Comparison of ENCODE assay signal across 8 cellular contexts in the genomic region with DNA sequence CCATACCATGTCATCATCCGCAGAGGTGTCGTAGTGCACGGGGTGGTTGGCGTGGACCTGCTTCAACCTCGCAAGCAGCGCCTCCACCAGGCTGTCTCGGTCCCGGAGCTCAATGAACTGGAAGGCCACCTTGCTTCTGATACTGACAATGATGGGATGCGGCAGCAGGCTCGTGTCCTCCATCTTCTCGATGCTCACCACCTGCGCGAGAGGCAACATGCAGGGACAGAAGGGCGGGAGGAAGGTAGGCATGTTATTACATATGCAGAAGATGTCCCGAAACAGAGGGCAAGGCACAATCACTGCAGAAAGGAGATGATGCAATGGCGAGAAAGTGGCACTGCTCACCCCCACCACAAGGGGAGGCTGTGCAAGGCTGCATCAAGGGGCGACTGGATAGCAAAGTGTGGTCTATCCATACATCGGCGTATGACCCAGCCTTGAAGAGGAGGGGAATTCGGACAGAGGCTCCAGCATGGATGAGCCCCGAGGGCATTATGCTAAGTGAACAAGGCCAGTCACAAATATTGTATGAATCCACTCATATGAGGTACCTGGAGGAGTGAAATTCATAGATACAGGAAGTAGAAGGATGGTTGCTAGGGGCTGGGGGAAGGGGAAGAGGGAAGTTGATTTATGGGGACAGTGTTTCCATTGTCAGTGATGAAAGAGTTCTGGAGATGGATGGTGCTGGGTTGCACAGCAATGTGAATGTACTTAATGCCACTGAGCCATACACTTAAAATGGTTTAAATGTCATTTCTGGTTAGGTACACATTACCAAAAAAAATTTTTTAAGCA. TPM values are rescaled to one million over a fixed set of nuclear protein-coding genes. Genes with fewer than 3 reads are reported as not detected.
DNase-seq lines count a peak whose midpoint lies in the region; ATAC-seq and TF ChIP-seq lines count a peak whose summit lies in the region.

No MANE protein-coding gene starts in this region.

- H3K9me3 Mint-ChIP-seq in activated T-cell treated with anti-CD3 and anti-CD28 coated beads, Interleukin-2, amount 50 U/mL, for 4 hours: no peaks in the 10 kb centered on the region
- no peaks in the 10 kb centered on the region for H3K9me3 Mint-ChIP-seq in endothelial cell (ENCODE audit: unreplicated experiment)

- no peaks in the 10 kb centered on the region for H3K36me3 Mint-ChIP-seq in activated T-cell treated with anti-CD3 and anti-CD28 coated beads, Interleukin-2, amount 50 U/mL, for 4 hours (ENCODE audit: insufficient read depth)
- peaks cover 13% of the 10 kb centered on the region for H3K36me3 Mint-ChIP-seq in endothelial cell (ENCODE audit: low read depth, unreplicated experiment)

- DNase-seq in activated T-cell treated with anti-CD3 and anti-CD28 coated beads for 48 hours (ENCODE audit: low read depth) (peak; percentile 8), NOMO-1 (lab: John Stamatoyannopoulos, UW; ENCODE audit: unreplicated experiment in 2 of 2) (peak; percentile 81 to 87), endothelial cell (ENCODE audit: low spot score) (peak; percentile 33), sciatic nerve (ENCODE audit: low spot score) (no peak), C1 segment of cervical spinal cord (lab: John Stamatoyannopoulos, UW) (no peak), NCI-H510A treated with DMSO at 0.1 percent for 48 hours (lab: John Stamatoyannopoulos, UW) (no peak)
- no peak for DNase-seq in activated T-cell treated with anti-CD3 and anti-CD28 coated beads, Interleukin-2, amount 50 U/mL, for 4 hours

- H3K4me1 Mint-ChIP-seq in activated T-cell treated with anti-CD3 and anti-CD28 coated beads, Interleukin-2, amount 50 U/mL, for 4 hours (ENCODE audit: low read depth): no peaks in the 10 kb centered on the region
- peaks cover 6% of the 10 kb centered on the region for H3K4me1 Mint-ChIP-seq in endothelial cell (ENCODE audit: unreplicated experiment)

- TF ChIP-seq CTCF in endothelial cell (IDR thresholded peaks at IDR 0.05; ENCODE audit: unreplicated experiment): peak; percentile 66

- no peak for ATAC-seq in activated T-cell treated with anti-CD3 and anti-CD28 coated beads, Interleukin-2, amount 50 U/mL, for 4 hours
- ATAC-seq in sciatic nerve (peak; percentile 18), HG03378 (IDR thresholded peaks at IDR 0.05; ENCODE audit: unreplicated experiment) (no peak)

- peaks cover 1% of the 10 kb centered on the region for H3K27me3 Mint-ChIP-seq in activated T-cell treated with anti-CD3 and anti-CD28 coated beads, Interleukin-2, amount 50 U/mL, for 4 hours (ENCODE audit: low read depth)
- peaks cover 4% of the 10 kb centered on the region for H3K27me3 Mint-ChIP-seq in endothelial cell (ENCODE audit: unreplicated experiment)

- H3K4me3 Mint-ChIP-seq in activated T-cell treated with anti-CD3 and anti-CD28 coated beads, Interleukin-2, amount 50 U/mL, for 4 hours: no peak overlapping the region
- H3K4me3 Mint-ChIP-seq in endothelial cell (ENCODE audit: unreplicated experiment): no peak overlapping the region

- no peak overlapping the region for H3K27ac Mint-ChIP-seq in endothelial cell (ENCODE audit: unreplicated experiment)

- intact Hi-C loops in sciatic nerve (cut with DNase I): no loop called here

RNA-seq across cellular contexts. Expression of a gene that starts 36.6 kb away (rescaled TPM):
- 1,000 to 10,000 TPM; 1,558 to 1,629 (median 1,588) TPM for total RNA-seq in activated T-cell treated with anti-CD3 and anti-CD28 coated beads, Interleukin-2, amount 50 U/mL, for 4 hours
- 1,589 TPM for total RNA-seq in endothelial cell (ENCODE audit: unreplicated experiment)
- 1,183 TPM for total RNA-seq in sciatic nerve

Comparison
In these comparisons a context has a peak if more than half of its experiments do, and no peak if none do; other contexts are left out.
1. DNase-seq: peak in activated T-cell treated with anti-CD3 and anti-CD28 coated beads for 48 hours (single experiment), NOMO-1 (2 of 2) and endothelial cell (single experiment); none in activated T-cell treated with anti-CD3 and anti-CD28 coated beads, Interleukin-2, amount 50 U/mL, for 4 hours (single experiment), sciatic nerve (single experiment), C1 segment of cervical spinal cord (0 of 14) and NCI-H510A treated with DMSO at 0.1 percent for 48 hours (single experiment).